Comparison of ENCODE assay signal across 11 cellular contexts in genomic region chr12:111428728-111429175, GRCh38. TPM values are rescaled to one million over a fixed set of nuclear protein-coding genes. Genes with fewer than 3 reads are reported as not detected.
DNase-seq lines count a peak whose midpoint lies in the region; ATAC-seq, FAIRE-seq and TF ChIP-seq lines count a peak whose summit lies in the region.
"Had no signal": no experiment of that assay in that cellular context is flagged by ENCODE, and none has a peak within 500 bp of the region (broad histone marks: within the 10 kb centered on the region; RNA-seq: fewer than 3 reads in every experiment).

No MANE protein-coding gene starts in this region.

- H3K4me3 ChIP-seq in CD4-positive, CD25-positive, alpha-beta regulatory T cell (ENCODE audit: low read depth, low read length) = no peak overlapping the region
- no peak overlapping the region for H3K4me3 ChIP-seq in K562
- no peak overlapping the region for H3K4me3 ChIP-seq in mucosa of descending colon
- no peak overlapping the region for H3K4me3 ChIP-seq in smooth muscle cell

- no peak overlapping the region for H3K4me2 ChIP-seq in K562 (ENCODE audit: insufficient read depth, low read length)
- no peak overlapping the region for H3K4me2 ChIP-seq in smooth muscle cell

- 69% methylated on average over 8 of the region's 21 CpGs for WGBS in K562 (ENCODE audit: insufficient coverage, low coverage, missing lambda C conversion rate)
- 88% methylated on average over 12 of the region's 21 CpGs for WGBS in smooth muscle cell (ENCODE audit: low lambda C conversion rate)

- intact Hi-C loops in K562 (cut with micrococcal nuclease) = no loop called here
- intact Hi-C loops in mucosa of descending colon (cut with DNase I, micrococcal nuclease) = no loop called here

- peaks cover 13 to 94% (median 61%) of the 10 kb centered on the region in 4 donors for H3K4me1 Mint-ChIP-seq in CD4-positive, CD25-positive, alpha-beta regulatory T cell

- H3K9me1 ChIP-seq in K562 (ENCODE audit: control insufficient read depth, insufficient read depth, low read length) = peaks cover 8% of the 10 kb centered on the region

- peak overlapping the region; percentile 74 to 91 (median 81) for H3K4me3 Mint-ChIP-seq in CD4-positive, CD25-positive, alpha-beta regulatory T cell

- ATAC-seq in CD4-positive, CD25-positive, alpha-beta regulatory T cell (ENCODE audit: low read depth in 2 of 2) = no peak
- peak; percentile 20; the same call in 2 of the 3 replicates for ATAC-seq in K562
- ATAC-seq in mucosa of descending colon = peak; percentile 40
- ATAC-seq in GM21526 (IDR thresholded peaks at IDR 0.05; ENCODE audit: low FRiP score, unreplicated experiment) = no peak
- ATAC-seq: esophagus mucosa had no signal

- H3K9ac ChIP-seq in K562 (ENCODE audit: insufficient read depth in 1 of 2, low read depth in 2 of 2, low read length in 2 of 2) (peak overlapping the region in 1 of 2 experiments; percentile 60; a peak in 2 of 4 replicates), smooth muscle cell (ENCODE audit: low read depth) (no peak overlapping the region)

- no peaks in the 10 kb centered on the region for H3K9me3 Mint-ChIP-seq in CD4-positive, CD25-positive, alpha-beta regulatory T cell

- in situ Hi-C loops in K562 (cut with MboI) = no loop called here

- no peaks in the 10 kb centered on the region for H3K27me3 ChIP-seq in CD4-positive, CD25-positive, alpha-beta regulatory T cell (ENCODE audit: control insufficient read depth, insufficient read depth, low read length)
- H3K27me3 ChIP-seq in K562 (ENCODE audit: control insufficient read depth in 2 of 2, insufficient read depth in 2 of 2, low read length in 2 of 2) = no peaks in the 10 kb centered on the region
- H3K27me3 ChIP-seq in smooth muscle cell (ENCODE audit: low read depth) = no peaks in the 10 kb centered on the region

- H3K27ac Mint-ChIP-seq in CD4-positive, CD25-positive, alpha-beta regulatory T cell = peak overlapping the region; percentile 66 to 99 (median 92)

- no peak for FAIRE-seq in K562 (lab: Jason Lieb, UNC)

- H3F3A ChIP-seq in smooth muscle cell (ENCODE audit: low read depth) = peaks cover 4% of the 10 kb centered on the region

- H3K27ac ChIP-seq in CD4-positive, CD25-positive, alpha-beta regulatory T cell (ENCODE audit: insufficient read depth, low read length, poor library complexity, severe bottlenecking) = peak overlapping the region; percentile 95
- no peak overlapping the region for H3K27ac ChIP-seq in K562 (ENCODE audit: extremely low read depth, low read depth, low read length)
- no peak overlapping the region for H3K27ac ChIP-seq in smooth muscle cell (ENCODE audit: low read depth)

- peaks cover 4% of the 10 kb centered on the region for H3K36me3 Mint-ChIP-seq in CD4-positive, CD25-positive, alpha-beta regulatory T cell

- H2AFZ ChIP-seq in K562 (ENCODE audit: low read depth, low read length) (no peak overlapping the region), smooth muscle cell (ENCODE audit: low read depth) (no peak overlapping the region)

- no peaks in the 10 kb centered on the region for H3K9me3 ChIP-seq in CD4-positive, CD25-positive, alpha-beta regulatory T cell (ENCODE audit: control insufficient read depth in 2 of 2, low read length in 2 of 2)
- no peaks in the 10 kb centered on the region for H3K9me3 ChIP-seq in K562 (replicated peaks; ENCODE audit: control insufficient read depth, insufficient read depth, low read depth, low read length)
- no peaks in the 10 kb centered on the region for H3K9me3 ChIP-seq in mucosa of descending colon
- H3K9me3 ChIP-seq in smooth muscle cell (replicated peaks; ENCODE audit: low read depth) = no peaks in the 10 kb centered on the region

- H3K36me3 ChIP-seq in CD4-positive, CD25-positive, alpha-beta regulatory T cell (ENCODE audit: control insufficient read depth, insufficient read depth, low read length) = peaks cover 3% of the 10 kb centered on the region
- peaks cover 74% of the 10 kb centered on the region for H3K36me3 ChIP-seq in K562 (ENCODE audit: control insufficient read depth, insufficient read depth, low read length)
- H3K36me3 ChIP-seq in mucosa of descending colon (ENCODE audit: low read depth) = no peaks in the 10 kb centered on the region
- no peaks in the 10 kb centered on the region for H3K36me3 ChIP-seq in smooth muscle cell (ENCODE audit: low read depth)

- peaks cover 47% of the 10 kb centered on the region for H4K20me1 ChIP-seq in K562 (replicated peaks; ENCODE audit: control insufficient read depth, insufficient read depth, low read length)
- H4K20me1 ChIP-seq in smooth muscle cell (ENCODE audit: low read depth) = peaks cover 45% of the 10 kb centered on the region

- no peak for DNase-seq in CD4-positive, CD25-positive, alpha-beta regulatory T cell
- DNase-seq in NOMO-1 (lab: John Stamatoyannopoulos, UW; ENCODE audit: unreplicated experiment in 2 of 2) = peak; percentile 48 to 77
- DNase-seq in K562 (ENCODE audit: extremely low read depth in 1 of 4, low spot score in 3 of 4) = no peak
- peak; percentile 65 to 89 (median 79) for DNase-seq in mucosa of descending colon
- DNase-seq in activated gamma-delta T cell treated with Interleukin-2 at 50 U/mL for 16 hours = no peak
- no peak for DNase-seq in smooth muscle cell (lab: John Stamatoyannopoulos, UW; ENCODE audit: unreplicated experiment)
- no peak for DNase-seq in midbrain (lab: John Stamatoyannopoulos, UW)
- DNase-seq: HCEC 1CT, NCI-H2029 had no signal

- H3K79me2 ChIP-seq in K562 (ENCODE audit: control insufficient read depth, insufficient read depth, low read length) (peaks cover 96% of the 10 kb centered on the region), smooth muscle cell (ENCODE audit: low read depth) (peaks cover 47% of the 10 kb centered on the region)

- CTCF ChIA-PET in K562 (lab: Yijun Ruan, JAX; ENCODE audit: low intra/inter-chr PET ratio) = no interaction called here

- TF ChIP-seq EP300 in K562 (IDR thresholded peaks at IDR 0.05; ENCODE audit: low read length) = no peak

- H3K27me3 Mint-ChIP-seq in CD4-positive, CD25-positive, alpha-beta regulatory T cell = peaks cover 5% of the 10 kb centered on the region

- TF ChIP-seq RAD21 in K562 (CRISPR knock-in tag; conservative IDR thresholded peaks at IDR 0.05 in 1 of 2, IDR thresholded peaks at IDR 0.05 in 1 of 2) = no peak

- TF ChIP-seq CTCF in K562 (IDR thresholded peaks at IDR 0.05 in 2 of 3, conservative IDR thresholded peaks at IDR 0.05 in 1 of 3; ENCODE audit: insufficient read depth in 2 of 3, low read depth in 1 of 3, low read length in 3 of 3) (no peak), mucosa of descending colon (IDR thresholded peaks at IDR 0.05) (no peak), smooth muscle cell (IDR thresholded peaks at IDR 0.05; ENCODE audit: borderline replicate concordance, insufficient read depth, poor library complexity, severe bottlenecking) (no peak)

- no TSS peak for BruUV-seq in K562 (replicated peaks; lab: Mats Ljungman, UMichigan)

- H3K4me1 ChIP-seq in CD4-positive, CD25-positive, alpha-beta regulatory T cell (ENCODE audit: control insufficient read depth, insufficient read depth, low read length, poor library complexity, severe bottlenecking) = peaks cover 97% of the 10 kb centered on the region
- peaks cover 12 to 45% of the 10 kb centered on the region in 2 experiments for H3K4me1 ChIP-seq in K562 (replicated peaks in 1 of 2; ENCODE audit: control insufficient read depth in 2 of 2, insufficient read depth in 2 of 2, low read length in 2 of 2)
- peaks cover 76% of the 10 kb centered on the region for H3K4me1 ChIP-seq in mucosa of descending colon (ENCODE audit: low read depth)
- H3K4me1 ChIP-seq in smooth muscle cell (ENCODE audit: low read depth) = peaks cover 8% of the 10 kb centered on the region

- TF ChIP-seq POLR2A in K562 (conservative IDR thresholded peaks at IDR 0.05) = no peak

- POLR2A ChIA-PET in K562 (lab: Yijun Ruan, JAX) = interaction anchor here (0.8 to 1.5 kb wide), 3 partner anchors 10 to 21 kb away, joined by 3 to 8 read pairs (median 3); no protein-coding TSS in a partner anchor

RNA-seq across cellular contexts. Expression of gene SH2B3, which starts 23.0 kb away (rescaled TPM):
- 25.7 TPM for total RNA-seq in CD4-positive, CD25-positive, alpha-beta regulatory T cell
- 1 to 10 TPM; 1.6 to 5.3 (median 3.8) TPM for polyA plus RNA-seq in CD4-positive, CD25-positive, alpha-beta regulatory T cell
- 50.2 and 69.6 TPM in 2 replicates for total RNA-seq in K562 (2011; cell fraction: chromatin; rRNA removed; ENCODE audit: low replicate concordance)
- 38.4 and 40.4 TPM in 2 replicates for total RNA-seq in K562 (2011; cell fraction: nucleolus; rRNA removed)
- 52.1 and 86.9 TPM in 2 replicates for total RNA-seq in K562 (2011; cell fraction: nucleoplasm; rRNA removed)
- total RNA-seq in K562 (2014; rRNA removed) (46.7 and 52.0 TPM in 2 replicates), K562 (2014; rRNA removed; fragmentation: Illumina TruSeq; extraction: Trizol) (37.4 and 46.7 TPM in 2 replicates), K562 (2015; rRNA removed; fragmentation: Illumina TruSeq; extraction: Trizol) (22.9 and 23.4 TPM in 2 replicates), K562 (2021) (63.8 and 75.3 TPM in 2 replicates), mucosa of descending colon (10 to 100 TPM; 16.5 to 22.4 (median 20.5) TPM), smooth muscle cell (5.2 and 6.1 TPM in 2 replicates)
- polyA plus RNA-seq in K562 (2011; rRNA removed) (28.2 and 32.5 TPM in 2 replicates), K562 (2014; fragmentation: Illumina TruSeq; extraction: Trizol) (59.9 and 64.4 TPM in 2 replicates), K562 (2014; fragmentation: Nextera tagmentation; extraction: Ambion mirVana) (10 to 100 TPM; 10.8 to 14.3 TPM), K562 (2014; rRNA removed) (38.6 and 41.3 TPM in 2 replicates), smooth muscle cell (3.7 and 4.7 TPM in 2 replicates)
- 33.3 and 57.9 TPM in 2 replicates for polyA plus RNA-seq in K562 (2011; cell fraction: cytosol; rRNA removed)
- 25.5 and 39.5 TPM in 2 replicates for polyA plus RNA-seq in K562 (2011; cell fraction: nucleus; rRNA removed)
- 29.2 and 33.2 TPM in 2 replicates for polyA plus RNA-seq in K562 (2012)
- 22.2 and 28.8 TPM in 2 replicates for polyA minus RNA-seq in K562 (2011; rRNA and poly(A)+ RNA removed)
- 40.8 and 46.0 TPM in 2 replicates for polyA minus RNA-seq in K562 (2011; cell fraction: cytosol; rRNA and poly(A)+ RNA removed)
- polyA minus RNA-seq in K562 (2011; cell fraction: nucleus; rRNA and poly(A)+ RNA removed) = 10.2 and 14.4 TPM in 2 replicates

RNA-seq across cellular contexts. Expression of gene PHETA1, which starts 59.9 kb away (rescaled TPM):
- 2.4 TPM for total RNA-seq in CD4-positive, CD25-positive, alpha-beta regulatory T cell
- polyA plus RNA-seq in CD4-positive, CD25-positive, alpha-beta regulatory T cell = 1 to 10 TPM in 2 of 4 donors, under 1 TPM in 2; 0.34 to 1.3 (median 0.87) TPM
- total RNA-seq in K562 (2011; cell fraction: chromatin; rRNA removed; ENCODE audit: low replicate concordance) = 4.2 and 14.8 TPM in 2 replicates
- 14.1 and 15.7 TPM in 2 replicates for total RNA-seq in K562 (2011; cell fraction: nucleolus; rRNA removed)
- 6.2 and 8.2 TPM in 2 replicates for total RNA-seq in K562 (2011; cell fraction: nucleoplasm; rRNA removed)
- total RNA-seq in K562 (2014; rRNA removed) (6.2 and 8.0 TPM in 2 replicates), K562 (2014; rRNA removed; fragmentation: Illumina TruSeq; extraction: Trizol) (1.3 and 1.5 TPM in 2 replicates), K562 (2015; rRNA removed; fragmentation: Illumina TruSeq; extraction: Trizol) (3.0 and 3.5 TPM in 2 replicates), K562 (2021) (8.9 and 12.4 TPM in 2 replicates), mucosa of descending colon (10 to 100 TPM; 21.4 to 39.8 (median 23.4) TPM), smooth muscle cell (2.9 and 6.3 TPM in 2 replicates)
- polyA plus RNA-seq in K562 (2011; rRNA removed) (2.2 and 2.5 TPM in 2 replicates), K562 (2014; fragmentation: Illumina TruSeq; extraction: Trizol) (3.4 and 5.7 TPM in 2 replicates), K562 (2014; fragmentation: Nextera tagmentation; extraction: Ambion mirVana) (under 1 TPM; 0.03 to 0.17 TPM), K562 (2014; rRNA removed) (6.9 and 7.2 TPM in 2 replicates), smooth muscle cell (9.3 and 13.6 TPM in 2 replicates)
- 2.8 and 8.2 TPM in 2 replicates for polyA plus RNA-seq in K562 (2011; cell fraction: cytosol; rRNA removed)
- 6.7 and 12.1 TPM in 2 replicates for polyA plus RNA-seq in K562 (2011; cell fraction: nucleus; rRNA removed)
- 6.0 and 7.5 TPM in 2 replicates for polyA plus RNA-seq in K562 (2012)
- polyA minus RNA-seq in K562 (2011; rRNA and poly(A)+ RNA removed) = 0.84 and 1.5 TPM in 2 replicates
- polyA minus RNA-seq in K562 (2011; cell fraction: cytosol; rRNA and poly(A)+ RNA removed) = 2.2 and 4.1 TPM in 2 replicates
- 3.6 and 4.3 TPM in 2 replicates for polyA minus RNA-seq in K562 (2011; cell fraction: nucleus; rRNA and poly(A)+ RNA removed)

Comparison
In these comparisons a context has a peak if more than half of its experiments do, and no peak if none do; other contexts are left out.
1. ATAC-seq: peak in K562 (single experiment) and mucosa of descending colon (single experiment); none in CD4-positive, CD25-positive, alpha-beta regulatory T cell (0 of 2) and GM21526 (single experiment).
2. DNase-seq: peak in NOMO-1 (2 of 2) and mucosa of descending colon (3 of 3); none in CD4-positive, CD25-positive, alpha-beta regulatory T cell (0 of 3), K562 (0 of 4), activated gamma-delta T cell treated with Interleukin-2 at 50 U/mL for 16 hours (single experiment), smooth muscle cell (single experiment) and midbrain (single experiment).